19 cellular contexts compared by ENCODE assay signal in genomic region chr20:62895539-62895938, GRCh38. TPM values are rescaled to one million over a fixed set of nuclear protein-coding genes. Genes with fewer than 3 reads are reported as not detected.
DNase-seq lines count a peak whose midpoint lies in the region; ATAC-seq, FAIRE-seq and TF ChIP-seq lines count a peak whose summit lies in the region.
"Had no signal": no experiment of that assay in that cellular context is flagged by ENCODE, and none has a peak within 500 bp of the region (broad histone marks: within the 10 kb centered on the region; RNA-seq: fewer than 3 reads in every experiment).

No MANE protein-coding gene starts in this region.

- no peak for TF ChIP-seq RAD21 in GM12878 (IDR thresholded peaks at IDR 0.05; ENCODE audit: insufficient read depth, low read depth, low read length)

- H3K4me1 ChIP-seq in GM23338 (ENCODE audit: insufficient read depth) (peaks cover 19% of the 10 kb centered on the region), GM12878 (ENCODE audit: control insufficient read depth, insufficient read depth, low read length) (peaks cover 18% of the 10 kb centered on the region)

- TF ChIP-seq POLR2A in GM12878 (IDR thresholded peaks at IDR 0.05; ENCODE audit: low read depth, low read length), result peak; percentile 42

- H3K4me3 ChIP-seq in GM23338 (no peak overlapping the region), GM12878 (no peak overlapping the region)
- H3K4me3 ChIP-seq: BLaER1 treated with 17β-estradiol and CSF1 and Interleukin-3, amounts not matched to agents 10 nM and 100 nM; K562; SJSA1 had no signal

- no peaks in the 10 kb centered on the region for H3K9me3 ChIP-seq in GM12878 (replicated peaks; ENCODE audit: control insufficient read depth, insufficient read depth, low read length)
- H3K9me3 ChIP-seq: BLaER1 treated with 17β-estradiol and CSF1 and Interleukin-3, amounts not matched to agents 10 nM and 100 nM; SJSA1 had no signal

- H2AFZ ChIP-seq in GM23338 (no peak overlapping the region), GM12878 (ENCODE audit: control insufficient read depth, low read depth, low read length) (no peak overlapping the region)

- peaks cover 60% of the 10 kb centered on the region for H3K36me3 ChIP-seq in GM23338 (ENCODE audit: insufficient read depth)
- H3K36me3 ChIP-seq in GM12878 (ENCODE audit: control insufficient read depth in 2 of 2, insufficient read depth in 2 of 2, low read length in 1 of 2), result peaks cover 12 to 26% of the 10 kb centered on the region in 2 experiments

- peaks cover 66% of the 10 kb centered on the region for H3F3A ChIP-seq in GM23338 (replicated peaks; ENCODE audit: low read depth)

- WGBS in GM12878 (ENCODE audit: insufficient coverage, insufficient replicate concordance, low lambda C conversion rate, missing lambda C conversion rate), result over 99% methylated on average over 9 of the region's 9 CpGs

- in situ Hi-C loops in GM12878 (cut with MboI), result no loop called here

- no peak for ATAC-seq in GM23338
- ATAC-seq in GM12878, result no peak
- ATAC-seq in GM21723 (IDR thresholded peaks at IDR 0.05; ENCODE audit: unreplicated experiment), result no peak
- no peak for ATAC-seq in GM18907 (IDR thresholded peaks at IDR 0.05; ENCODE audit: unreplicated experiment)
- ATAC-seq: K562 had no signal

- H3K9me3 Mint-ChIP-seq in activated T-cell treated with anti-CD3 and anti-CD28 coated beads, Interleukin-2, amount 50 U/mL, for 24 hours, result no peaks in the 10 kb centered on the region
- no peaks in the 10 kb centered on the region; the same call in 2 of the 3 replicates for H3K9me3 Mint-ChIP-seq in GM23338

- H3K79me2 ChIP-seq in GM23338 (replicated peaks; ENCODE audit: insufficient read depth) (no peaks in the 10 kb centered on the region), GM12878 (ENCODE audit: control insufficient read depth, insufficient read depth, low read length) (peaks cover 2% of the 10 kb centered on the region; the same call in 1 of the 2 replicates)

- no peak overlapping the region for H3K4me3 Mint-ChIP-seq in activated T-cell treated with anti-CD3 and anti-CD28 coated beads, Interleukin-2, amount 50 U/mL, for 24 hours
- H3K4me3 Mint-ChIP-seq in GM23338, result no peak overlapping the region

- RAD21 ChIA-PET in GM12878 (lab: Charles Lee; ENCODE audit: unreplicated experiment), result no interaction called here

- no peak overlapping the region for H3K9ac ChIP-seq in GM12878 (ENCODE audit: control insufficient read depth, insufficient read depth, low read length)

- no peaks in the 10 kb centered on the region for H3K27me3 ChIP-seq in GM23338 (ENCODE audit: insufficient read depth)
- H3K27me3 ChIP-seq in GM12878 (replicated peaks in 1 of 2; ENCODE audit: control insufficient read depth in 2 of 2, insufficient read depth in 2 of 2, low read length in 1 of 2), result no peaks in the 10 kb centered on the region
- H3K27me3 ChIP-seq: BLaER1 treated with 17β-estradiol and CSF1 and Interleukin-3, amounts not matched to agents 10 nM and 100 nM; SJSA1 had no signal

- TF ChIP-seq CTCF in GM23338 (conservative IDR thresholded peaks at IDR 0.05; ENCODE audit: low read depth in 2 of 2), result no peak
- no peak for TF ChIP-seq CTCF in GM12878 (IDR thresholded peaks at IDR 0.05 in 2 of 3, conservative IDR thresholded peaks at IDR 0.05 in 1 of 3; ENCODE audit: control insufficient read depth in 2 of 3, extremely low read depth in 1 of 3, insufficient read depth in 1 of 3, low read depth in 3 of 3, low read length in 3 of 3)

- H3K27ac Mint-ChIP-seq in activated T-cell treated with anti-CD3 and anti-CD28 coated beads, Interleukin-2, amount 50 U/mL, for 24 hours, result peak overlapping the region; percentile 69
- peak overlapping the region; percentile 82 for H3K27ac Mint-ChIP-seq in GM23338

- POLR2A ChIA-PET in GM12878 (lab: Charles Lee), result no interaction called here

- no peak for DNase-seq in activated T-cell treated with anti-CD3 and anti-CD28 coated beads, Interleukin-2, amount 50 U/mL, for 24 hours
- DNase-seq in activated T-cell treated with anti-CD3 and anti-CD28 coated beads for 4 hours (no peak), GM23338 (ENCODE audit: low spot score) (no peak), GM12878 (ENCODE audit: low read depth, low spot score) (no peak), posterior vena cava (ENCODE audit: low spot score) (peak; percentile 54), COLO829 (ENCODE audit: low spot score) (no peak)
- DNase-seq: DMS 273 treated with DMSO at 0.1 percent for 48 hours; GF-D8; MV-4-11; NCI-H187 treated with DMSO at 0.1 percent for 48 hours; NCI-H446; NK-92 treated with Interleukin-12 subunit alpha and Interleukin-12 subunit beta, amount 100 ng/mL, for 24 hours had no signal

- no peaks in the 10 kb centered on the region for H3K9me2 ChIP-seq in GM23338 (ENCODE audit: insufficient read depth)

- no peaks in the 10 kb centered on the region for H3K27me3 Mint-ChIP-seq in activated T-cell treated with anti-CD3 and anti-CD28 coated beads, Interleukin-2, amount 50 U/mL, for 24 hours
- H3K27me3 Mint-ChIP-seq in GM23338 (ENCODE audit: insufficient read depth, low read depth, poor library complexity), result peaks cover 28% of the 10 kb centered on the region

- FAIRE-seq in GM12878 (lab: Jason Lieb, UNC), result no peak
- FAIRE-seq: GM19239, K562 had no signal

- H3K4me1 Mint-ChIP-seq in activated T-cell treated with anti-CD3 and anti-CD28 coated beads, Interleukin-2, amount 50 U/mL, for 24 hours (ENCODE audit: low read depth), result peaks cover 31% of the 10 kb centered on the region
- peaks cover 31% of the 10 kb centered on the region for H3K4me1 Mint-ChIP-seq in GM23338

- no peak for TF ChIP-seq EP300 in GM12878 (IDR thresholded peaks at IDR 0.05; ENCODE audit: borderline replicate concordance in 1 of 2, control insufficient read depth in 1 of 2, low read depth in 2 of 2, low read length in 2 of 2)

- H3K27ac ChIP-seq in GM23338 (ENCODE audit: low read depth) (peak overlapping the region; percentile 50; the same call in 1 of the 2 replicates), GM12878 (ENCODE audit: control insufficient read depth, insufficient read depth) (no peak overlapping the region)
- H3K27ac ChIP-seq: BLaER1 treated with 17β-estradiol and CSF1 and Interleukin-3, amounts not matched to agents 10 nM and 100 nM; SJSA1 had no signal

- CTCF ChIA-PET in GM12878 (lab: Yijun Ruan, JAX), result interaction anchor here (1.2 kb wide), 1 partner anchor 40 kb away, joined by 3 read pairs; no protein-coding TSS in a partner anchor

- SMC1A ChIA-PET in GM12878 (lab: Charles Lee; ENCODE audit: uncharacterized antibody, unreplicated experiment), result no interaction called here

- H3K36me3 Mint-ChIP-seq in activated T-cell treated with anti-CD3 and anti-CD28 coated beads, Interleukin-2, amount 50 U/mL, for 24 hours (ENCODE audit: low read depth), result peaks cover 77% of the 10 kb centered on the region
- H3K36me3 Mint-ChIP-seq in GM23338 (ENCODE audit: low read depth), result peaks cover 60% of the 10 kb centered on the region

- intact Hi-C loops in GM12878 (cut with micrococcal nuclease; ENCODE audit: unreplicated experiment) (no loop called here), posterior vena cava (cut with DNase I) (loop anchor here in 1 of 2 donors (10.0 kb wide), 1 partner anchor 109 kb away; the partner anchor contains the start of gene BHLHE23)

- peaks cover 38% of the 10 kb centered on the region for H4K20me1 ChIP-seq in GM23338 (replicated peaks; ENCODE audit: insufficient read depth)
- H4K20me1 ChIP-seq in GM12878 (ENCODE audit: control insufficient read depth, insufficient read depth), result no peaks in the 10 kb centered on the region; the same call in 1 of the 2 replicates

- BruUV-seq in GM12878 (replicated peaks; lab: Mats Ljungman, UMichigan), result no TSS peak

- H3K4me2 ChIP-seq in GM23338 (no peak overlapping the region), GM12878 (ENCODE audit: control insufficient read depth, insufficient read depth) (no peak overlapping the region)

RNA-seq across cellular contexts. Expression of gene DIDO1, which starts 30.8 kb away (rescaled TPM):
- total RNA-seq in GM23338 (2014; rRNA removed; shearing (Covaris generic)), result 147 and 162 TPM in 2 replicates
- polyA plus RNA-seq in GM23338 (2016; fragmentation: Nextera tagmentation; extraction: Ambion mirVana) (61.5 and 72.4 TPM in 2 replicates), GM12878 (2011; rRNA removed) (40.4 and 47.4 TPM in 2 replicates), GM12878 (2014; fragmentation: Illumina TruSeq; extraction: Trizol) (39.4 and 44.2 TPM in 2 replicates), GM12878 (2014; fragmentation: Nextera tagmentation; extraction: Ambion mirVana) (1 to 10 TPM; 5.5 to 7.8 TPM), GM12878 (2014; rRNA removed) (40.6 and 40.8 TPM in 2 replicates), GM12878 (2016; fragmentation: Nextera tagmentation; extraction: Ambion mirVana) (10 to 100 TPM; 24.7 to 28.5 TPM)
- total RNA-seq in GM12878 (2013; cell fraction: nucleolus; rRNA removed), result 158 and 180 TPM in 2 replicates
- total RNA-seq in GM12878 (2014; rRNA removed) (40.9 and 41.5 TPM in 2 replicates), GM12878 (2014; rRNA removed; fragmentation: Illumina TruSeq; extraction: Trizol) (33.8 and 36.0 TPM in 2 replicates), GM12878 (2021) (52.1 and 56.4 TPM in 2 replicates), posterior vena cava (10 to 100 TPM; 38.5 to 44.1 TPM)
- 21.4 TPM for polyA plus RNA-seq in GM12878 (2011; ENCODE audit: low read depth)
- polyA plus RNA-seq in GM12878 (2011; cell fraction: cytosol; rRNA removed), result 43.3 and 47.3 TPM in 2 replicates
- polyA plus RNA-seq in GM12878 (2011; cell fraction: nucleus; rRNA removed), result 185 and 192 TPM in 2 replicates
- polyA plus RNA-seq in GM12878 (2012), result 32.5 and 32.6 TPM in 2 replicates
- polyA minus RNA-seq in GM12878 (2011; rRNA and poly(A)+ RNA removed), result 38.1 and 42.9 TPM in 2 replicates
- 12.7 and 13.5 TPM in 2 replicates for polyA minus RNA-seq in GM12878 (2011; cell fraction: cytosol; rRNA and poly(A)+ RNA removed)
- 38.0 and 59.5 TPM in 2 replicates for polyA minus RNA-seq in GM12878 (2011; cell fraction: nucleus; rRNA and poly(A)+ RNA removed)

RNA-seq across cellular contexts. Expression of gene TCFL5, which starts 33.9 kb away (rescaled TPM):
- 18.8 and 19.3 TPM in 2 replicates for total RNA-seq in GM23338 (2014; rRNA removed; shearing (Covaris generic))
- polyA plus RNA-seq in GM23338 (2016; fragmentation: Nextera tagmentation; extraction: Ambion mirVana), result 5.4 and 5.8 TPM in 2 replicates
- 2.7 and 2.8 TPM in 2 replicates for total RNA-seq in GM12878 (2013; cell fraction: nucleolus; rRNA removed)
- total RNA-seq in GM12878 (2014; rRNA removed), result 7.8 and 8.1 TPM in 2 replicates
- total RNA-seq in GM12878 (2014; rRNA removed; fragmentation: Illumina TruSeq; extraction: Trizol), result 5.9 and 6.6 TPM in 2 replicates
- 7.3 and 8.1 TPM in 2 replicates for total RNA-seq in GM12878 (2021)
- 2.6 TPM for polyA plus RNA-seq in GM12878 (2011; ENCODE audit: low read depth)
- 2.5 and 3.3 TPM in 2 replicates for polyA plus RNA-seq in GM12878 (2011; rRNA removed)
- polyA plus RNA-seq in GM12878 (2011; cell fraction: cytosol; rRNA removed), result 1.5 and 1.7 TPM in 2 replicates
- polyA plus RNA-seq in GM12878 (2011; cell fraction: nucleus; rRNA removed), result 1.6 and 2.0 TPM in 2 replicates
- polyA plus RNA-seq in GM12878 (2012), result 3.2 and 4.8 TPM in 2 replicates
- polyA plus RNA-seq in GM12878 (2014; fragmentation: Illumina TruSeq; extraction: Trizol), result 5.0 and 6.3 TPM in 2 replicates
- 1 to 10 TPM; 1.4 to 1.6 TPM for polyA plus RNA-seq in GM12878 (2014; fragmentation: Nextera tagmentation; extraction: Ambion mirVana)
- 5.1 and 5.7 TPM in 2 replicates for polyA plus RNA-seq in GM12878 (2014; rRNA removed)
- polyA plus RNA-seq in GM12878 (2016; fragmentation: Nextera tagmentation; extraction: Ambion mirVana), result under 1 TPM; 0.48 to 0.58 TPM
- 1.0 and 1.5 TPM in 2 replicates for polyA minus RNA-seq in GM12878 (2011; rRNA and poly(A)+ RNA removed)
- 1.5 and 1.7 TPM in 2 replicates for polyA minus RNA-seq in GM12878 (2011; cell fraction: cytosol; rRNA and poly(A)+ RNA removed)
- 0.57 and 0.60 TPM in 2 replicates for polyA minus RNA-seq in GM12878 (2011; cell fraction: nucleus; rRNA and poly(A)+ RNA removed)
- total RNA-seq in posterior vena cava, result 10 to 100 TPM in 1 of 2 donors, 1 to 10 TPM in 1; 9.6 to 10.9 TPM

RNA-seq across cellular contexts. Expression of gene GID8, which starts 42.4 kb away (rescaled TPM):
- 102 and 106 TPM in 2 replicates for total RNA-seq in GM23338 (2014; rRNA removed; shearing (Covaris generic))
- polyA plus RNA-seq in GM23338 (2016; fragmentation: Nextera tagmentation; extraction: Ambion mirVana), result 41.7 and 41.8 TPM in 2 replicates
- 16.8 and 17.6 TPM in 2 replicates for total RNA-seq in GM12878 (2013; cell fraction: nucleolus; rRNA removed)
- total RNA-seq in GM12878 (2014; rRNA removed), result 21.7 and 25.2 TPM in 2 replicates
- total RNA-seq in GM12878 (2014; rRNA removed; fragmentation: Illumina TruSeq; extraction: Trizol), result 21.7 and 22.7 TPM in 2 replicates
- total RNA-seq in GM12878 (2021), result 33.1 and 33.8 TPM in 2 replicates
- polyA plus RNA-seq in GM12878 (2011; ENCODE audit: low read depth), result 19.1 TPM
- 28.2 and 30.6 TPM in 2 replicates for polyA plus RNA-seq in GM12878 (2011; rRNA removed)
- polyA plus RNA-seq in GM12878 (2011; cell fraction: cytosol; rRNA removed), result 29.1 and 34.1 TPM in 2 replicates
- 19.5 and 22.0 TPM in 2 replicates for polyA plus RNA-seq in GM12878 (2011; cell fraction: nucleus; rRNA removed)
- 21.7 and 23.3 TPM in 2 replicates for polyA plus RNA-seq in GM12878 (2012)
- polyA plus RNA-seq in GM12878 (2014; fragmentation: Illumina TruSeq; extraction: Trizol), result 17.6 and 22.8 TPM in 2 replicates
- 10 to 100 TPM; 12.0 to 13.2 TPM for polyA plus RNA-seq in GM12878 (2014; fragmentation: Nextera tagmentation; extraction: Ambion mirVana)
- 27.9 and 29.8 TPM in 2 replicates for polyA plus RNA-seq in GM12878 (2014; rRNA removed)
- polyA plus RNA-seq in GM12878 (2016; fragmentation: Nextera tagmentation; extraction: Ambion mirVana), result 10 to 100 TPM; 16.5 to 20.1 TPM
- 26.9 and 30.9 TPM in 2 replicates for polyA minus RNA-seq in GM12878 (2011; rRNA and poly(A)+ RNA removed)
- 11.3 and 11.9 TPM in 2 replicates for polyA minus RNA-seq in GM12878 (2011; cell fraction: cytosol; rRNA and poly(A)+ RNA removed)
- 7.1 and 9.1 TPM in 2 replicates for polyA minus RNA-seq in GM12878 (2011; cell fraction: nucleus; rRNA and poly(A)+ RNA removed)
- total RNA-seq in posterior vena cava, result 10 to 100 TPM; 14.9 to 20.0 TPM

RNA-seq across cellular contexts. Expression of gene SLC17A9, which starts 57.0 kb away (rescaled TPM):
- 24.2 and 32.0 TPM in 2 replicates for total RNA-seq in GM23338 (2014; rRNA removed; shearing (Covaris generic))
- polyA plus RNA-seq in GM23338 (2016; fragmentation: Nextera tagmentation; extraction: Ambion mirVana) (36.1 and 39.3 TPM in 2 replicates), GM12878 (2011; rRNA removed) (13.0 and 22.9 TPM in 2 replicates), GM12878 (2014; fragmentation: Illumina TruSeq; extraction: Trizol) (5.8 and 19.2 TPM in 2 replicates), GM12878 (2014; fragmentation: Nextera tagmentation; extraction: Ambion mirVana) (1 to 10 TPM in 1 of 2 experiments, under 1 TPM in 1; 0.72 to 3.9 TPM), GM12878 (2014; rRNA removed) (67.1 and 83.6 TPM in 2 replicates), GM12878 (2016; fragmentation: Nextera tagmentation; extraction: Ambion mirVana) (10 to 100 TPM; 57.9 to 67.0 TPM)
- total RNA-seq in GM12878 (2013; cell fraction: nucleolus; rRNA removed), result 130 and 134 TPM in 2 replicates
- total RNA-seq in GM12878 (2014; rRNA removed) (27.8 and 35.8 TPM in 2 replicates), GM12878 (2014; rRNA removed; fragmentation: Illumina TruSeq; extraction: Trizol) (15.7 and 17.5 TPM in 2 replicates), GM12878 (2021) (60.2 and 74.1 TPM in 2 replicates), posterior vena cava (10 to 100 TPM in 1 of 2 donors, 1 to 10 TPM in 1; 9.9 to 16.3 TPM)
- polyA plus RNA-seq in GM12878 (2011; ENCODE audit: low read depth), result 18.7 TPM
- polyA plus RNA-seq in GM12878 (2011; cell fraction: cytosol; rRNA removed), result 33.9 and 65.4 TPM in 2 replicates
- 742 and 791 TPM in 2 replicates for polyA plus RNA-seq in GM12878 (2011; cell fraction: nucleus; rRNA removed)
- polyA plus RNA-seq in GM12878 (2012), result 52.1 and 66.9 TPM in 2 replicates
- polyA minus RNA-seq in GM12878 (2011; rRNA and poly(A)+ RNA removed), result 6.9 and 18.1 TPM in 2 replicates
- polyA minus RNA-seq in GM12878 (2011; cell fraction: cytosol; rRNA and poly(A)+ RNA removed), result 9.0 and 11.0 TPM in 2 replicates
- polyA minus RNA-seq in GM12878 (2011; cell fraction: nucleus; rRNA and poly(A)+ RNA removed), result 49.8 and 62.0 TPM in 2 replicates
- total RNA-seq: A172, SJSA1 had no signal
